In genomic region chr3:11059090-11059798, GRCh38 we compare ENCODE assay signal across 8 cellular contexts.
A peak's percentile ranks its signal among the peaks of the same experiment; 100 is the strongest.
DNase-seq lines count a peak whose midpoint lies in the region; ATAC-seq and TF ChIP-seq lines count a peak whose summit lies in the region.

No MANE protein-coding gene starts in this region.

- H3K27me3 ChIP-seq in MM.1S (replicated peaks; ENCODE audit: insufficient read depth, low read length) (peaks cover 60% of the 10 kb centered on the region), dorsolateral prefrontal cortex (peaks cover 0 to 13% (median 0%) of the 10 kb centered on the region in 45 donors), testis (no peaks in the 10 kb centered on the region)

- peak; percentile 4 to 31 for DNase-seq in NCI-H446 (lab: John Stamatoyannopoulos, UW)
- DNase-seq in NCI-H446 treated with DMSO at 0.1 percent for 48 hours (lab: John Stamatoyannopoulos, UW): no peak
- DNase-seq in MM.1S: peak; percentile 36
- DNase-seq in T-helper 17 cell: no peak
- peak; percentile 43 to 85 (median 72) for DNase-seq in dorsolateral prefrontal cortex
- peak; percentile 86 for DNase-seq in medulla oblongata (ENCODE audit: extremely low spot score)
- DNase-seq in testis: peak; percentile 82

- H3K79me2 ChIP-seq in MM.1S (ENCODE audit: low read length): no peaks in the 10 kb centered on the region

- no peaks in the 10 kb centered on the region for H4K20me1 ChIP-seq in MM.1S (ENCODE audit: insufficient read depth, low read length)

- H3F3A ChIP-seq in MM.1S (ENCODE audit: insufficient read depth, low read length): no peaks in the 10 kb centered on the region

- no peaks in the 10 kb centered on the region for H3K4me1 ChIP-seq in MM.1S (ENCODE audit: low read length)
- no peaks in the 10 kb centered on the region for H3K4me1 ChIP-seq in testis

- H3K9ac ChIP-seq in MM.1S (ENCODE audit: low read length): no peak overlapping the region

- H3K27ac ChIP-seq in MM.1S (ENCODE audit: low read length) (no peak overlapping the region), dorsolateral prefrontal cortex (peak overlapping the region in 9 of 59 donors; percentile 27 to 74 (median 59)), testis (no peak overlapping the region)

- H3K4me2 ChIP-seq in MM.1S (ENCODE audit: low read depth, low read length): no peak overlapping the region

- H3K36me3 Mint-ChIP-seq in T-helper 17 cell (ENCODE audit: low read depth): peaks cover 6% of the 10 kb centered on the region

- 29 to 32% methylated on average over 12 to 14 of the region's 14 CpGs for WGBS in testis, 2 donors

- no peaks in the 10 kb centered on the region for H3K9me3 ChIP-seq in MM.1S (replicated peaks; ENCODE audit: insufficient read depth, low read length)
- H3K9me3 ChIP-seq in T-helper 17 cell (ENCODE audit: control insufficient read depth, low read length, poor library complexity, severe bottlenecking): no peaks in the 10 kb centered on the region
- no peaks in the 10 kb centered on the region for H3K9me3 ChIP-seq in testis

- TF ChIP-seq CTCF in MM.1S (IDR thresholded peaks at IDR 0.05; ENCODE audit: low read length) (peak; percentile 49), dorsolateral prefrontal cortex (IDR thresholded peaks at IDR 0.05 in 54 of 56, conservative IDR thresholded peaks at IDR 0.05 in 2 of 56; ENCODE audit: low read depth in 1 of 56, partially characterized antibody in 56 of 56) (peak; percentile 76 to 99 (median 94)), testis (IDR thresholded peaks at IDR 0.05) (peak; percentile 82 to 88 (median 83))

- H3K4me3 ChIP-seq in MM.1S (ENCODE audit: low read length): no peak overlapping the region
- peak overlapping the region in 4 of 59 donors; percentile 11 to 36 (median 26) for H3K4me3 ChIP-seq in dorsolateral prefrontal cortex
- H3K4me3 ChIP-seq in testis: no peak overlapping the region

- H3K4me1 Mint-ChIP-seq in T-helper 17 cell: peaks cover 3% of the 10 kb centered on the region

- intact Hi-C loops in dorsolateral prefrontal cortex (cut with DNase I) (loop anchor here (1.0 to 5.0 kb wide), 3 partner anchors 108 to 301 kb away; no protein-coding TSS in a partner anchor), testis (cut with DNase I; ENCODE audit: low total_unique reads) (loop anchor here (5.0 to 10.0 kb wide), 3 partner anchors 112 to 304 kb away; no protein-coding TSS in a partner anchor)

- H3K9me2 ChIP-seq in MM.1S (replicated peaks; ENCODE audit: insufficient read depth, low read length): no peaks in the 10 kb centered on the region

- no peak for TF ChIP-seq POLR2A in testis (IDR thresholded peaks at IDR 0.05)

- no peak overlapping the region for H2AFZ ChIP-seq in MM.1S (ENCODE audit: low read length)

- no peak overlapping the region for H3K4me3 Mint-ChIP-seq in T-helper 17 cell

- H3K27me3 Mint-ChIP-seq in T-helper 17 cell: peaks cover 9% of the 10 kb centered on the region

- no peak overlapping the region for H3K27ac Mint-ChIP-seq in T-helper 17 cell

- H3K36me3 ChIP-seq in MM.1S (replicated peaks; ENCODE audit: insufficient read depth, low read length) (no peaks in the 10 kb centered on the region), testis (ENCODE audit: low read depth, missing control alignments) (no peaks in the 10 kb centered on the region)

- ATAC-seq in T-helper 17 cell: peak; percentile 41
- no peak for ATAC-seq in HG02852 (IDR thresholded peaks at IDR 0.05; ENCODE audit: unreplicated experiment)

Comparison
In these comparisons a context has a peak if more than half of its experiments do, and no peak if none do; other contexts are left out.
1. DNase-seq: peak in NCI-H446 (2 of 2), MM.1S (single experiment), dorsolateral prefrontal cortex (10 of 10), medulla oblongata (single experiment) and testis (single experiment); none in NCI-H446 treated with DMSO at 0.1 percent for 48 hours (single experiment) and T-helper 17 cell (0 of 3).
2. Peak in every context shown above with its lines, with median percentiles within 50 percentile points of each other: CTCF ChIP-seq.